16 cellular contexts compared by ENCODE assay signal in genomic region chr11:80320226-80320625, GRCh38.
DNase-seq lines count a peak whose midpoint lies in the region; ATAC-seq, FAIRE-seq and TF ChIP-seq lines count a peak whose summit lies in the region.
"Had no signal": no experiment of that assay in that cellular context is flagged by ENCODE, and none has a peak within 500 bp of the region (broad histone marks: within the 10 kb centered on the region; RNA-seq: fewer than 3 reads in every experiment).

No MANE protein-coding gene starts in this region.

- no peak overlapping the region for H4K8ac ChIP-seq in H1 (ENCODE audit: extremely low read depth, insufficient read depth, low read length)

- ATAC-seq in GM23338 = peak; percentile 85
- no peak for ATAC-seq in lower lobe of right lung
- ATAC-seq: T-helper 17 cell had no signal

- peaks cover 6% of the 10 kb centered on the region for H3K27me3 Mint-ChIP-seq in GM23338 (ENCODE audit: insufficient read depth, low read depth, poor library complexity)
- H3K27me3 Mint-ChIP-seq: B cell; CD4-positive, CD25-positive, alpha-beta regulatory T cell; IgD-negative memory B cell; T-helper 17 cell had no signal

- H2AK5ac ChIP-seq in H1 (ENCODE audit: low read depth, low read length) = no peak overlapping the region

- peaks cover 16% of the 10 kb centered on the region for H3K9me3 Mint-ChIP-seq in GM23338

- H3K4me2 ChIP-seq in GM23338 (peak overlapping the region; percentile 61), MM.1S (ENCODE audit: low read depth, low read length) (peak overlapping the region; percentile 44), H1 (ENCODE audit: insufficient read depth in 1 of 2, low read depth in 2 of 2, low read length in 2 of 2) (peak overlapping the region; percentile 14 to 24; a peak in 3 of 4 replicates)

- H3K27ac ChIP-seq in GM23338 (ENCODE audit: low read depth) (peak overlapping the region; percentile 5; the same call in 1 of the 2 replicates), MM.1S (ENCODE audit: low read length) (peak overlapping the region; percentile 42; the same call in 1 of the 2 replicates), H1 (ENCODE audit: low read depth, low read length) (no peak overlapping the region), lower lobe of right lung (no peak overlapping the region)
- H3K27ac ChIP-seq: SJCRH30 had no signal

- H3K79me1 ChIP-seq in H1 (ENCODE audit: low read depth, low read length) = no peaks in the 10 kb centered on the region

- H3K4me1 ChIP-seq in GM23338 (ENCODE audit: insufficient read depth) (peaks cover 11% of the 10 kb centered on the region), MM.1S (ENCODE audit: low read length) (peaks cover 23% of the 10 kb centered on the region), H1 (replicated peaks in 1 of 4; ENCODE audit: control insufficient read depth in 3 of 4, insufficient read depth in 4 of 4, low read length in 3 of 4) (peaks cover 3 to 10% (median 6%) of the 10 kb centered on the region in 4 experiments; a peak in 4 of 7 replicates), lower lobe of right lung (no peaks in the 10 kb centered on the region)
- H3K4me1 ChIP-seq: HAP-1, SJCRH30 had no signal

- no peaks in the 10 kb centered on the region for H3K23me2 ChIP-seq in H1 (ENCODE audit: low read depth, low read length)

- peaks cover 19% of the 10 kb centered on the region for H3K4me1 Mint-ChIP-seq in GM23338
- H3K4me1 Mint-ChIP-seq: B cell; CD4-positive, CD25-positive, alpha-beta regulatory T cell; IgD-negative memory B cell; T-helper 17 cell had no signal

- no peak overlapping the region for H3K18ac ChIP-seq in H1 (ENCODE audit: extremely low read depth, low read length)

- no peaks in the 10 kb centered on the region for H3K79me2 ChIP-seq in GM23338 (replicated peaks; ENCODE audit: insufficient read depth)
- no peaks in the 10 kb centered on the region for H3K79me2 ChIP-seq in MM.1S (ENCODE audit: low read length)
- H3K79me2 ChIP-seq in H1 (ENCODE audit: control insufficient read depth in 1 of 2, insufficient read depth in 2 of 2, low read length in 2 of 2) = no peaks in the 10 kb centered on the region

- H4K20me1 ChIP-seq in GM23338 (replicated peaks; ENCODE audit: insufficient read depth) = no peaks in the 10 kb centered on the region
- no peaks in the 10 kb centered on the region for H4K20me1 ChIP-seq in MM.1S (ENCODE audit: insufficient read depth, low read length)
- no peaks in the 10 kb centered on the region for H4K20me1 ChIP-seq in H1 (replicated peaks in 1 of 2; ENCODE audit: control insufficient read depth in 1 of 2, insufficient read depth in 2 of 2, low read length in 2 of 2)

- peak in 1 of 2 experiments; percentile 65; a peak in 1 of 3 replicates for TF ChIP-seq EP300 in H1 (IDR thresholded peaks at IDR 0.05; ENCODE audit: borderline replicate concordance in 1 of 2, low read depth in 2 of 2, low read length in 2 of 2)

- no peak overlapping the region for H2BK120ac ChIP-seq in H1 (replicated peaks; ENCODE audit: low read depth, low read length)

- H3K4me3 ChIP-seq in GM23338 (no peak overlapping the region), MM.1S (ENCODE audit: low read length) (peak overlapping the region; percentile 28), H1 (ENCODE audit: extremely low read depth in 1 of 4, insufficient read depth in 2 of 4, low read depth in 3 of 4, low read length in 4 of 4) (peak overlapping the region in 1 of 4 experiments; percentile 12; a peak in 1 of 8 replicates), lower lobe of right lung (no peak overlapping the region), lower leg skin (ENCODE audit: low read depth, poor library complexity, severe bottlenecking) (no peak overlapping the region)
- H3K4me3 ChIP-seq: HAP-1, SJCRH30 had no signal

- H3K36me3 Mint-ChIP-seq in GM23338 (ENCODE audit: low read depth) = peaks cover 21% of the 10 kb centered on the region
- H3K36me3 Mint-ChIP-seq: CD4-positive, CD25-positive, alpha-beta regulatory T cell; IgD-negative memory B cell had no signal

- 11% methylated on average over 1 of the region's 1 CpG; no CpG with 5 or more reads in 1 of the 2 experiments for WGBS in H1 (ENCODE audit: extremely low coverage in 1 of 2, insufficient coverage in 1 of 2, insufficient read length in 1 of 2, insufficient replicate concordance in 2 of 2, low coverage in 1 of 2, low lambda C conversion rate in 2 of 2, missing lambda C conversion rate in 1 of 2), 2 experiments
- 58 to 75% methylated on average over 1 of the region's 1 CpG for WGBS in lower leg skin, 2 donors

- DNase-seq in GM23338 (ENCODE audit: low spot score) (peak; percentile 46), MM.1S (peak; percentile 86), NCI-H69 (lab: John Stamatoyannopoulos, UW) (peak; percentile 24), H1 (ENCODE audit: low read depth in 1 of 2, low spot score in 2 of 2) (no peak), lower lobe of right lung (no peak), amniotic stem cell (lab: John Stamatoyannopoulos, UW) (no peak), lower leg skin (ENCODE audit: low spot score in 2 of 2) (no peak)
- DNase-seq: CD4-positive, CD25-positive, alpha-beta regulatory T cell; NCI-H1694; NCI-H2171; NK-92 treated with Interleukin-12 subunit alpha and Interleukin-12 subunit beta, amount 100 ng/mL, for 24 hours; SJCRH30; T-helper 17 cell had no signal

- H3K9me3 ChIP-seq in MM.1S (replicated peaks; ENCODE audit: insufficient read depth, low read length) = no peaks in the 10 kb centered on the region
- H3K9me3 ChIP-seq in H1 (ENCODE audit: insufficient read depth in 2 of 2, low read depth in 1 of 2, low read length in 1 of 2) = no peaks in the 10 kb centered on the region; a peak in 1 of 4 replicates
- H3K9me3 ChIP-seq in lower lobe of right lung = no peaks in the 10 kb centered on the region
- H3K9me3 ChIP-seq: HAP-1, SJCRH30 had no signal

- peaks cover 6% of the 10 kb centered on the region; the same call in 1 of the 2 replicates for H3K27me3 ChIP-seq in GM23338 (ENCODE audit: insufficient read depth)
- no peaks in the 10 kb centered on the region for H3K27me3 ChIP-seq in MM.1S (replicated peaks; ENCODE audit: insufficient read depth, low read length)
- H3K27me3 ChIP-seq in H1 (replicated peaks in 1 of 4; ENCODE audit: control insufficient read depth in 3 of 4, extremely low read depth in 1 of 4, insufficient read depth in 3 of 4, low read length in 3 of 4) = no peaks in the 10 kb centered on the region; a peak in 1 of 7 replicates
- H3K27me3 ChIP-seq in lower lobe of right lung (ENCODE audit: low read depth) = no peaks in the 10 kb centered on the region
- H3K27me3 ChIP-seq: SJCRH30 had no signal

- no peak overlapping the region for H4K91ac ChIP-seq in H1 (replicated peaks; ENCODE audit: insufficient read length, low read length)

- no peaks in the 10 kb centered on the region; the same call in 1 of the 2 replicates for H3K36me3 ChIP-seq in GM23338 (ENCODE audit: insufficient read depth)
- no peaks in the 10 kb centered on the region for H3K36me3 ChIP-seq in MM.1S (replicated peaks; ENCODE audit: insufficient read depth, low read length)
- H3K36me3 ChIP-seq in H1 (ENCODE audit: control insufficient read depth in 2 of 4, insufficient read depth in 4 of 4, low read length in 3 of 4) = no peaks in the 10 kb centered on the region
- no peaks in the 10 kb centered on the region for H3K36me3 ChIP-seq in lower lobe of right lung
- H3K36me3 ChIP-seq: HAP-1, SJCRH30 had no signal

- H3K56ac ChIP-seq in H1 (replicated peaks; ENCODE audit: insufficient read length, low read depth, low read length) = no peak overlapping the region

- TF ChIP-seq CTCF in GM23338 (conservative IDR thresholded peaks at IDR 0.05; ENCODE audit: low read depth in 2 of 2) = no peak
- TF ChIP-seq CTCF in MM.1S (IDR thresholded peaks at IDR 0.05; ENCODE audit: low read length) = no peak
- TF ChIP-seq CTCF in H1 (IDR thresholded peaks at IDR 0.05; ENCODE audit: control extremely low read depth in 1 of 3, insufficient read depth in 1 of 3, low read depth in 1 of 3, low read length in 3 of 3) = no peak
- no peak for TF ChIP-seq CTCF in lower lobe of right lung (IDR thresholded peaks at IDR 0.05)
- no peak for TF ChIP-seq CTCF in lower leg skin (IDR thresholded peaks at IDR 0.05)

- H2BK12ac ChIP-seq in H1 (ENCODE audit: low read depth, low read length) = no peak overlapping the region

- H3K23ac ChIP-seq in H1 (ENCODE audit: insufficient read length) = no peak overlapping the region

- no peak for TF ChIP-seq POLR2A in H1 (IDR thresholded peaks at IDR 0.05; ENCODE audit: control extremely low read depth in 1 of 2, low read depth in 2 of 2, low read length in 2 of 2)
- TF ChIP-seq POLR2A in lower leg skin (IDR thresholded peaks at IDR 0.05) = no peak

- POLR2A ChIA-PET in H1 (lab: Charles Lee; ENCODE audit: partially characterized antibody) = no interaction called here

- no peaks in the 10 kb centered on the region for H3F3A ChIP-seq in GM23338 (replicated peaks; ENCODE audit: low read depth)
- peaks cover 9% of the 10 kb centered on the region; the same call in 1 of the 2 replicates for H3F3A ChIP-seq in MM.1S (ENCODE audit: insufficient read depth, low read length)

- H3K9me2 ChIP-seq in GM23338 (ENCODE audit: insufficient read depth) (0 out of 2 replicates have a peak, but pooled peaks cover 7% of the 10 kb centered on the region), MM.1S (replicated peaks; ENCODE audit: insufficient read depth, low read length) (no peaks in the 10 kb centered on the region)

- peak overlapping the region; percentile 21; the same call in 1 of the 3 replicates for H3K4me3 Mint-ChIP-seq in GM23338
- H3K4me3 Mint-ChIP-seq: B cell; CD4-positive, CD25-positive, alpha-beta regulatory T cell; IgD-negative memory B cell; T-helper 17 cell had no signal

- intact Hi-C loops in lower lobe of right lung (cut with DNase I) (no loop called here), lower leg skin (cut with DNase I; ENCODE audit: low total_unique reads) (no loop called here)

- no peak overlapping the region for H3K27ac Mint-ChIP-seq in GM23338
- H3K27ac Mint-ChIP-seq: B cell; CD4-positive, CD25-positive, alpha-beta regulatory T cell; IgD-negative memory B cell; T-helper 17 cell had no signal

- H2AFZ ChIP-seq in GM23338 = no peak overlapping the region
- H2AFZ ChIP-seq in MM.1S (ENCODE audit: low read length) = no peak overlapping the region
- H2AFZ ChIP-seq in H1 (ENCODE audit: low read length) = no peak overlapping the region

- peak overlapping the region; percentile 19 for H3K4ac ChIP-seq in H1 (replicated peaks; ENCODE audit: insufficient read length, low read depth, low read length)

- no peak overlapping the region for H4K5ac ChIP-seq in H1 (ENCODE audit: insufficient read length, low read depth, low read length)

- no peak overlapping the region for H2BK20ac ChIP-seq in H1 (ENCODE audit: low read length)

- no peak overlapping the region for H3K9ac ChIP-seq in MM.1S (ENCODE audit: low read length)
- H3K9ac ChIP-seq in H1 (replicated peaks in 1 of 4; ENCODE audit: extremely low read depth in 1 of 4, low read depth in 3 of 4, low read length in 3 of 4) = no peak overlapping the region

- TF ChIP-seq RAD21 in H1 (IDR thresholded peaks at IDR 0.05 in 1 of 2, conservative IDR thresholded peaks at IDR 0.05 in 1 of 2; ENCODE audit: low read depth in 2 of 2, low read length in 2 of 2) = no peak

- H2BK5ac ChIP-seq in H1 (ENCODE audit: low read depth, low read length) = no peak overlapping the region

- no peak for FAIRE-seq in H1 (lab: Jason Lieb, UNC)

- H2BK15ac ChIP-seq in H1 (ENCODE audit: low read length) = no peak overlapping the region

- no peak overlapping the region for H3K14ac ChIP-seq in H1 (ENCODE audit: insufficient read length)

- CTCF ChIA-PET in H1 (lab: Charles Lee; ENCODE audit: partially characterized antibody) = interaction anchor here (0.7 to 2.0 kb wide), 5 partner anchors 8 to 1036 kb away, joined by 3 to 6 read pairs (median 4); no protein-coding TSS in a partner anchor

Comparison
In these comparisons a context has a peak if more than half of its experiments do, and no peak if none do; other contexts are left out.
1. DNase-seq: peak in GM23338 (single experiment), MM.1S (single experiment) and NCI-H69 (single experiment); none in H1 (0 of 2), lower lobe of right lung (single experiment), amniotic stem cell (single experiment) and lower leg skin (0 of 2).
2. H3K27ac ChIP-seq: peak in GM23338 (single experiment) and MM.1S (single experiment); none in H1 (single experiment) and lower lobe of right lung (single experiment).
3. Peak in every context shown above with its lines, with median percentiles within 50 percentile points of each other: H3K4me2 ChIP-seq.